Comparison of ENCODE assay signal across 1 cellular context in genomic region chr1:33470495-33471012, GRCh38.
TF ChIP-seq lines count a peak whose summit lies in the region.

No MANE protein-coding gene starts in this region.

TF ChIP-seq in IMR-90, 13 proteins besides CTCF, POLR2A, EP300 and RAD21:
- no peak for TF ChIP-seq RCOR1 (IDR thresholded peaks at IDR 0.05; ENCODE audit: insufficient replicate concordance, low read length)
- no peak; the same call in 1 of the 2 replicates for TF ChIP-seq BHLHE40 (IDR thresholded peaks at IDR 0.05; ENCODE audit: low read depth, low read length)
- TF ChIP-seq, protein P1, sequence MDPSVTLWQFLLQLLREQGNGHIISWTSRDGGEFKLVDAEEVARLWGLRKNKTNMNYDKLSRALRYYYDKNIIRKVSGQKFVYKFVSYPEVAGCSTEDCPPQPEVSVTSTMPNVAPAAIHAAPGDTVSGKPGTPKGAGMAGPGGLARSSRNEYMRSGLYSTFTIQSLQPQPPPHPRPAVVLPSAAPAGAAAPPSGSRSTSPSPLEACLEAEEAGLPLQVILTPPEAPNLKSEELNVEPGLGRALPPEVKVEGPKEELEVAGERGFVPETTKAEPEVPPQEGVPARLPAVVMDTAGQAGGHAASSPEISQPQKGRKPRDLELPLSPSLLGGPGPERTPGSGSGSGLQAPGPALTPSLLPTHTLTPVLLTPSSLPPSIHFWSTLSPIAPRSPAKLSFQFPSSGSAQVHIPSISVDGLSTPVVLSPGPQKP (IDR thresholded peaks at IDR 0.05; ENCODE audit: borderline replicate concordance, low read depth, low read length), result no peak
- peak; percentile 88 for TF ChIP-seq SMC3 (IDR thresholded peaks at IDR 0.05; ENCODE audit: low read depth, low read length)
- TF ChIP-seq MAFK (IDR thresholded peaks at IDR 0.05; ENCODE audit: low read depth, low read length), result no peak
- TF ChIP-seq, protein P2, sequence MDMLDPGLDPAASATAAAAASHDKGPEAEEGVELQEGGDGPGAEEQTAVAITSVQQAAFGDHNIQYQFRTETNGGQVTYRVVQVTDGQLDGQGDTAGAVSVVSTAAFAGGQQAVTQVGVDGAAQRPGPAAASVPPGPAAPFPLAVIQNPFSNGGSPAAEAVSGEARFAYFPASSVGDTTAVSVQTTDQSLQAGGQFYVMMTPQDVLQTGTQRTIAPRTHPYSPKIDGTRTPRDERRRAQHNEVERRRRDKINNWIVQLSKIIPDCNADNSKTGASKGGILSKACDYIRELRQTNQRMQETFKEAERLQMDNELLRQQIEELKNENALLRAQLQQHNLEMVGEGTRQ (IDR thresholded peaks at IDR 0.05; ENCODE audit: low read depth, low read length), result peak; percentile 74
- TF ChIP-seq MXI1 (IDR thresholded peaks at IDR 0.05; ENCODE audit: borderline replicate concordance, low read depth, low read length), result no peak
- no peak for TF ChIP-seq FOS (IDR thresholded peaks at IDR 0.05; ENCODE audit: low read depth, low read length)
- TF ChIP-seq MAZ (IDR thresholded peaks at IDR 0.05; ENCODE audit: borderline replicate concordance, low read depth, low read length), result no peak; the same call in 1 of the 2 replicates
- TF ChIP-seq NFE2L2 (IDR thresholded peaks at IDR 0.05; ENCODE audit: low read depth, low read length), result no peak
- no peak; the same call in 1 of the 2 replicates for TF ChIP-seq CEBPB (IDR thresholded peaks at IDR 0.05; ENCODE audit: low read depth, low read length)
- TF ChIP-seq RFX5 (IDR thresholded peaks at IDR 0.05; ENCODE audit: low read depth, low read length), result no peak
- TF ChIP-seq CHD1 (IDR thresholded peaks at IDR 0.05; ENCODE audit: low read depth, low read length), result no peak
